In the genomic region with DNA sequence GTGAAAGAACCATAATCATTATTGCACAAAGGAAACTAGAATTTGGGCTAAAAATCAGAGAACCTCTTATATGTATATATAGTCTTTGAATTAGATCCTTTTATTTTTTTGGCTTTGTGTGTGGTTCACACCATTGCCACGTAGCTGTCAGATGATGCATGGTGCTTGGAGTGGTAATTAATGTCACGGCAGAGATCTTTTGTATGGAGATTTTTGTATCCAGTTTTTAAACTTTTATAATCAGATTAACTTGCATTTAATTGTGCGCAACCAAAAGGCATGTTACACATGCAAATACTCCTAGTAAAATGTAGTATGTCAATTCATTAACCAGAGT, we compare ENCODE assay signal across 9 cellular contexts. TPM values are rescaled to one million over a fixed set of nuclear protein-coding genes. Genes with fewer than 3 reads are reported as not detected.
DNase-seq lines count a peak whose midpoint lies in the region; ATAC-seq, FAIRE-seq and TF ChIP-seq lines count a peak whose summit lies in the region.
"Had no signal": no experiment of that assay in that cellular context is flagged by ENCODE, and none has a peak within 500 bp of the region (broad histone marks: within the 10 kb centered on the region; RNA-seq: fewer than 3 reads in every experiment).

No MANE protein-coding gene starts in this region.

- peak overlapping the region; percentile 46 for H3K4me2 ChIP-seq in mesenchymal stem cell (ENCODE audit: low read length, poor library complexity, severe bottlenecking)

- H3K4me3 ChIP-seq in Jurkat, Clone E6-1 (ENCODE audit: low read length), result peak overlapping the region; percentile 88
- peak overlapping the region; percentile 70 to 95 (median 77) for H3K4me3 ChIP-seq in breast epithelium
- peak overlapping the region in 1 of 2 experiments; percentile 94 for H3K4me3 ChIP-seq in mesenchymal stem cell (ENCODE audit: insufficient read depth in 1 of 2, low read depth in 1 of 2, low read length in 2 of 2)

- no peaks in the 10 kb centered on the region for H3K36me3 ChIP-seq in breast epithelium
- H3K36me3 ChIP-seq in mesenchymal stem cell (ENCODE audit: control insufficient read depth in 1 of 2, insufficient read depth in 2 of 2, low read depth in 1 of 2, low read length in 2 of 2), result peaks cover 0 to 20% of the 10 kb centered on the region in 2 experiments

- intact Hi-C loops in breast epithelium (cut with DNase I; ENCODE audit: low total_unique reads), result loop anchor here (5.0 kb wide), 1 partner anchor 262 kb away; no protein-coding TSS in a partner anchor

- H3K27ac ChIP-seq in breast epithelium (no peak overlapping the region), mesenchymal stem cell (ENCODE audit: low read length, poor library complexity, severe bottlenecking) (no peak overlapping the region)

- peaks cover 7% of the 10 kb centered on the region for H3K79me1 ChIP-seq in mesenchymal stem cell (replicated peaks; ENCODE audit: low read length, poor library complexity, severe bottlenecking)

- H2BK5ac ChIP-seq in mesenchymal stem cell (ENCODE audit: low read depth, low read length, poor library complexity, severe bottlenecking), result no peak overlapping the region

- H3K4me1 ChIP-seq in breast epithelium (peaks cover 0 to 13% of the 10 kb centered on the region in 2 donors), mesenchymal stem cell (ENCODE audit: control insufficient read depth, insufficient read depth, low read depth, low read length) (peaks cover 6% of the 10 kb centered on the region)

- H2BK15ac ChIP-seq in mesenchymal stem cell (ENCODE audit: low read depth, poor library complexity, severe bottlenecking), result no peak overlapping the region

- H3K4ac ChIP-seq in mesenchymal stem cell (ENCODE audit: low read depth in 1 of 2, low read length in 2 of 2), result no peak overlapping the region

- no peak for DNase-seq in D721Med (ENCODE audit: insufficient read length, low spot score)
- DNase-seq in Jurkat, Clone E6-1 (ENCODE audit: low read depth, low spot score), result no peak
- no peak for DNase-seq in breast epithelium (ENCODE audit: low spot score in 2 of 2)
- no peak for DNase-seq in mesenchymal stem cell
- no peak for DNase-seq in KBM-7
- DNase-seq in occipital lobe (lab: John Stamatoyannopoulos, UW), result no peak

- H3K27me3 ChIP-seq in breast epithelium (no peaks in the 10 kb centered on the region), mesenchymal stem cell (ENCODE audit: control insufficient read depth in 1 of 2, insufficient read depth in 1 of 2, low read length in 2 of 2) (no peaks in the 10 kb centered on the region)

- no peak overlapping the region for H3K14ac ChIP-seq in mesenchymal stem cell (ENCODE audit: low read length in 2 of 2)

- H2BK120ac ChIP-seq in mesenchymal stem cell (ENCODE audit: low read depth, low read length), result no peak overlapping the region

- FAIRE-seq in D721Med (lab: Jason Lieb, UNC), result peak; percentile 6

- TF ChIP-seq CTCF in D721Med (IDR thresholded peaks at IDR 0.05; ENCODE audit: insufficient read depth, missing control alignments) (no peak), breast epithelium (IDR thresholded peaks at IDR 0.05) (no peak)

- in situ Hi-C loops in KBM-7 (cut with MboI; ENCODE audit: low pct_unique_long_range_greater_than_20kb, low sequenced_read_pairs), result no loop called here

- no peak overlapping the region for H4K91ac ChIP-seq in mesenchymal stem cell (ENCODE audit: low read length)

- H3K23ac ChIP-seq in mesenchymal stem cell (ENCODE audit: low read length in 2 of 2), result no peak overlapping the region

- peak overlapping the region; percentile 94 for H3K9ac ChIP-seq in mesenchymal stem cell (ENCODE audit: low read length)

- H2BK12ac ChIP-seq in mesenchymal stem cell (ENCODE audit: low read length in 2 of 2), result no peak overlapping the region

- H3K18ac ChIP-seq in mesenchymal stem cell (ENCODE audit: low read depth in 1 of 2, low read length in 2 of 2), result no peak overlapping the region

- no peak overlapping the region for H2AK5ac ChIP-seq in mesenchymal stem cell (ENCODE audit: low read length, severe bottlenecking)

- no CpG with 5 or more reads among the region's 3 CpGs for WGBS in mesenchymal stem cell

- TF ChIP-seq POLR2A in breast epithelium (IDR thresholded peaks at IDR 0.05), result no peak

- no peak for ATAC-seq in GM21390 (IDR thresholded peaks at IDR 0.05; ENCODE audit: unreplicated experiment)
- ATAC-seq in HG02973 (IDR thresholded peaks at IDR 0.05; ENCODE audit: unreplicated experiment), result no peak

- H2AFZ ChIP-seq in mesenchymal stem cell (ENCODE audit: low read depth, low read length), result no peak overlapping the region

- no peak overlapping the region for H4K8ac ChIP-seq in mesenchymal stem cell (ENCODE audit: low read length)

- no peaks in the 10 kb centered on the region for H3K9me3 ChIP-seq in breast epithelium
- H3K9me3 ChIP-seq in mesenchymal stem cell (ENCODE audit: control insufficient read depth, low read length), result no peaks in the 10 kb centered on the region

RNA-seq across cellular contexts. Expression of a gene that starts 0.8 kb away (rescaled TPM):
- 45.7 TPM for polyA plus RNA-seq in Jurkat, Clone E6-1 (2012; ENCODE audit: insufficient read depth, insufficient read length)
- total RNA-seq in breast epithelium (10 to 100 TPM; 17.3 to 28.5 (median 22.6) TPM), occipital lobe (89.5 TPM)
- 14.9 TPM for polyA plus RNA-seq in mesenchymal stem cell (2013, experiment 1 of 2)
- 16.1 TPM for polyA plus RNA-seq in mesenchymal stem cell (2013, experiment 2 of 2)

RNA-seq across cellular contexts. Expression of a gene that starts 19.1 kb away (rescaled TPM):
- polyA plus RNA-seq in Jurkat, Clone E6-1 (2012; ENCODE audit: insufficient read depth, insufficient read length), result not detected
- total RNA-seq in breast epithelium (not detected), occipital lobe (151 TPM)
- 0.07 TPM for polyA plus RNA-seq in mesenchymal stem cell (2013, experiment 1 of 2)
- polyA plus RNA-seq in mesenchymal stem cell (2013, experiment 2 of 2), result 0.03 TPM
- total RNA-seq: NCI-H460 had no signal

RNA-seq across cellular contexts. Expression of a gene that starts 54.9 kb away (rescaled TPM):
- polyA plus RNA-seq in Jurkat, Clone E6-1 (2012; ENCODE audit: insufficient read depth, insufficient read length), result not detected
- under 1 TPM in 1 of 3 donors, not detected in 2; 0.15 TPM for total RNA-seq in breast epithelium
- polyA plus RNA-seq in mesenchymal stem cell (2013, experiment 1 of 2), result not detected
- not detected for polyA plus RNA-seq in mesenchymal stem cell (2013, experiment 2 of 2)
- 0.47 TPM for total RNA-seq in occipital lobe

Comparison
In these comparisons a context has a peak if more than half of its experiments do, and no peak if none do; other contexts are left out.
1. RNA of a gene that starts 19.1 kb away (total RNA-seq): 151 TPM in occipital lobe (single experiment); not detected in breast epithelium; every median in the first group is over 100 times any median in the second.